In genomic region chr6:103280417-103280816, GRCh38 we compare ENCODE assay signal across 28 cellular contexts.
"Had no signal": no experiment of that assay in that cellular context is flagged by ENCODE, and none has a peak within 500 bp of the region (broad histone marks: within the 10 kb centered on the region; RNA-seq: fewer than 3 reads in every experiment).

No MANE protein-coding gene starts in this region.

- H3K4me3 Mint-ChIP-seq: activated B cell treated with CpG ODN at 0.5 μM for 24 hours; activated CD8-positive, alpha-beta T cell treated with anti-CD3 and anti-CD28 coated beads for 36 hours; activated naive CD8-positive, alpha-beta T cell; activated T-cell treated with anti-CD3 and anti-CD28 coated beads, Interleukin-2, amount 50 U/mL, for 4 hours; activated T-helper 17 cell treated with anti-CD3 and anti-CD28 coated beads, Interleukin-2, amount 50 U/mL, for 72 hours; T-helper 17 cell; T-helper 2 cell treated with Interferon-gamma antibody and Interleukin-4, amounts not matched to agents 5 μg/mL and 100 μg/mL, for 36 hours had no signal

- H3K36me3 Mint-ChIP-seq: activated naive CD8-positive, alpha-beta T cell had no signal

- H3K4me1 Mint-ChIP-seq: activated B cell treated with CpG ODN at 0.5 μM for 24 hours; activated T-helper 17 cell treated with anti-CD3 and anti-CD28 coated beads, Interleukin-2, amount 50 U/mL, for 72 hours; T-helper 17 cell had no signal

- H3K27ac Mint-ChIP-seq: activated B cell treated with CpG ODN at 0.5 μM for 24 hours; activated CD8-positive, alpha-beta T cell treated with anti-CD3 and anti-CD28 coated beads for 36 hours; activated naive CD8-positive, alpha-beta T cell; activated T-helper 17 cell treated with anti-CD3 and anti-CD28 coated beads, Interleukin-2, amount 50 U/mL, for 72 hours; T-helper 17 cell; T-helper 2 cell treated with Interferon-gamma antibody and Interleukin-4, amounts not matched to agents 5 μg/mL and 100 μg/mL, for 36 hours had no signal

- H3K4me3 ChIP-seq: body of pancreas, colonic mucosa had no signal

- DNase-seq: activated B cell treated with CpG ODN at 0.5 μM for 24 hours; activated CD4-positive, alpha-beta T cell treated with anti-CD3 and anti-CD28 coated beads for 48 hours; activated CD4-positive, alpha-beta T cell treated with anti-CD3 and anti-CD28 coated beads, Interleukin-2, amount 50 U/mL, for 1 hour; activated CD4-positive, alpha-beta T cell treated with anti-CD3 and anti-CD28 coated beads, Interleukin-2, amount 50 U/mL, for 48 hours; activated CD8-positive, alpha-beta memory T cell treated with anti-CD3 and anti-CD28 coated beads for 24 hours; activated CD8-positive, alpha-beta T cell treated with anti-CD3 and anti-CD28 coated beads for 36 hours; activated effector memory CD4-positive, alpha-beta T cell treated with Interleukin-2 at 50 U/mL for 16 hours; activated gamma-delta T cell treated with Interleukin-2 at 50 U/mL for 16 hours; activated naive CD4-positive, alpha-beta T cell treated with anti-CD3 and anti-CD28 coated beads, Interleukin-2, amount 50 U/mL, for 16 hours; activated naive CD4-positive, alpha-beta T cell treated with Interleukin-2 at 50 U/mL for 16 hours; activated T-cell treated with anti-CD3 and anti-CD28 coated beads, Interleukin-2, amount 50 U/mL, for 4 hours; amygdala; aorta; body of pancreas; caudate nucleus; colonic mucosa; effector CD8-positive, alpha-beta T cell; foreskin fibroblast; head of caudate nucleus; T-helper 1 cell; T-helper 17 cell; T1000; WERI-Rb-1 had no signal

- H3K9me3 ChIP-seq: body of pancreas, colonic mucosa had no signal

- ATAC-seq: activated CD4-positive, CD25-positive, alpha-beta regulatory T cell treated with anti-CD3 and anti-CD28 coated beads, Interleukin-2, amount 50 U/mL, for 24 hours; activated CD8-positive, alpha-beta T cell treated with anti-CD3 and anti-CD28 coated beads for 36 hours; activated T-cell treated with anti-CD3 and anti-CD28 coated beads, Interleukin-2, amount 50 U/mL, for 4 hours; activated T-helper 17 cell treated with anti-CD3 and anti-CD28 coated beads, Interleukin-2, amount 50 U/mL, for 72 hours; body of pancreas; esophagus mucosa; T-helper 17 cell had no signal

- H3K4me1 ChIP-seq: body of pancreas, colonic mucosa had no signal

- H3K27ac ChIP-seq: body of pancreas, colonic mucosa, WERI-Rb-1 had no signal

- H3K27me3 ChIP-seq: body of pancreas, colonic mucosa had no signal

- H3K36me3 ChIP-seq: colonic mucosa, WERI-Rb-1 had no signal

- H3K27me3 Mint-ChIP-seq: activated B cell treated with CpG ODN at 0.5 μM for 24 hours; activated CD8-positive, alpha-beta T cell treated with anti-CD3 and anti-CD28 coated beads for 36 hours; activated naive CD8-positive, alpha-beta T cell; activated T-helper 17 cell treated with anti-CD3 and anti-CD28 coated beads, Interleukin-2, amount 50 U/mL, for 72 hours; T-helper 17 cell had no signal
